ENCODE assay signal across 1 cellular context in the genomic region with DNA sequence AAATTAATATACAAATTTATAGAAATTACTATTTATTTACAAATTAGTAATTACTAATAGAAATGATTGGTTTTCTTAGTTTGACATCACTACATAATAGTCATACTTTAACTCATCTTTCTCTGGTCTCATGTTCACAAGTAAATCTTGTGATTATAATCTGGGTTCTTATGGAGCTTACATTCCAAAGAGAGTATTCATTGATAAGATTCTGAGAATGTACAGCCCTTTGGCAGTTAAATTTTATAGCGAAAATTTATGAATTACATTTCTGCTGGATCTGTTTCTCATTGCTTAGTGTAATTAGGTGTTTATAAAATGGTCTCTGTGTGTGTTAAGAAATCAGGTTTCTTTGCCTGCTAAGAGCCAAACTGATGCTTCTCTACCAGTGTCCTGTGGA.
TF ChIP-seq lines count a peak whose summit lies in the region.

No MANE protein-coding gene starts in this region.

TF ChIP-seq in GM12878, 131 proteins besides CTCF, POLR2A, EP300 and RAD21 (continued from another document):
- TF ChIP-seq, protein P1, sequence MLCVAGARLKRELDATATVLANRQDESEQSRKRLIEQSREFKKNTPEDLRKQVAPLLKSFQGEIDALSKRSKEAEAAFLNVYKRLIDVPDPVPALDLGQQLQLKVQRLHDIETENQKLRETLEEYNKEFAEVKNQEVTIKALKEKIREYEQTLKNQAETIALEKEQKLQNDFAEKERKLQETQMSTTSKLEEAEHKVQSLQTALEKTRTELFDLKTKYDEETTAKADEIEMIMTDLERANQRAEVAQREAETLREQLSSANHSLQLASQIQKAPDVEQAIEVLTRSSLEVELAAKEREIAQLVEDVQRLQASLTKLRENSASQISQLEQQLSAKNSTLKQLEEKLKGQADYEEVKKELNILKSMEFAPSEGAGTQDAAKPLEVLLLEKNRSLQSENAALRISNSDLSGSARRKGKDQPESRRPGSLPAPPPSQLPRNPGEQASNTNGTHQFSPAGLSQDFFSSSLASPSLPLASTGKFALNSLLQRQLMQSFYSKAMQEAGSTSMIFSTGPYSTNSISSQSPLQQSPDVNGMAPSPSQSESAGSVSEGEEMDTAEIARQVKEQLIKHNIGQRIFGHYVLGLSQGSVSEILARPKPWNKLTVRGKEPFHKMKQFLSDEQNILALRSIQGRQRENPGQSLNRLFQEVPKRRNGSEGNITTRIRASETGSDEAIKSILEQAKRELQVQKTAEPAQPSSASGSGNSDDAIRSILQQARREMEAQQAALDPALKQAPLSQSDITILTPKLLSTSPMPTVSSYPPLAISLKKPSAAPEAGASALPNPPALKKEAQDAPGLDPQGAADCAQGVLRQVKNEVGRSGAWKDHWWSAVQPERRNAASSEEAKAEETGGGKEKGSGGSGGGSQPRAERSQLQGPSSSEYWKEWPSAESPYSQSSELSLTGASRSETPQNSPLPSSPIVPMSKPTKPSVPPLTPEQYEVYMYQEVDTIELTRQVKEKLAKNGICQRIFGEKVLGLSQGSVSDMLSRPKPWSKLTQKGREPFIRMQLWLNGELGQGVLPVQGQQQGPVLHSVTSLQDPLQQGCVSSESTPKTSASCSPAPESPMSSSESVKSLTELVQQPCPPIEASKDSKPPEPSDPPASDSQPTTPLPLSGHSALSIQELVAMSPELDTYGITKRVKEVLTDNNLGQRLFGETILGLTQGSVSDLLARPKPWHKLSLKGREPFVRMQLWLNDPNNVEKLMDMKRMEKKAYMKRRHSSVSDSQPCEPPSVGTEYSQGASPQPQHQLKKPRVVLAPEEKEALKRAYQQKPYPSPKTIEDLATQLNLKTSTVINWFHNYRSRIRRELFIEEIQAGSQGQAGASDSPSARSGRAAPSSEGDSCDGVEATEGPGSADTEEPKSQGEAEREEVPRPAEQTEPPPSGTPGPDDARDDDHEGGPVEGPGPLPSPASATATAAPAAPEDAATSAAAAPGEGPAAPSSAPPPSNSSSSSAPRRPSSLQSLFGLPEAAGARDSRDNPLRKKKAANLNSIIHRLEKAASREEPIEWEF (IDR thresholded peaks at IDR 0.05; ENCODE audit: insufficient replicate concordance, low read depth, low read length), result no peak
- TF ChIP-seq CBFB (IDR thresholded peaks at IDR 0.05; ENCODE audit: low read depth), result no peak
- no peak for TF ChIP-seq PAX5 (IDR thresholded peaks at IDR 0.05; ENCODE audit: borderline replicate concordance, low read depth, low read length)
- TF ChIP-seq, protein P2, sequence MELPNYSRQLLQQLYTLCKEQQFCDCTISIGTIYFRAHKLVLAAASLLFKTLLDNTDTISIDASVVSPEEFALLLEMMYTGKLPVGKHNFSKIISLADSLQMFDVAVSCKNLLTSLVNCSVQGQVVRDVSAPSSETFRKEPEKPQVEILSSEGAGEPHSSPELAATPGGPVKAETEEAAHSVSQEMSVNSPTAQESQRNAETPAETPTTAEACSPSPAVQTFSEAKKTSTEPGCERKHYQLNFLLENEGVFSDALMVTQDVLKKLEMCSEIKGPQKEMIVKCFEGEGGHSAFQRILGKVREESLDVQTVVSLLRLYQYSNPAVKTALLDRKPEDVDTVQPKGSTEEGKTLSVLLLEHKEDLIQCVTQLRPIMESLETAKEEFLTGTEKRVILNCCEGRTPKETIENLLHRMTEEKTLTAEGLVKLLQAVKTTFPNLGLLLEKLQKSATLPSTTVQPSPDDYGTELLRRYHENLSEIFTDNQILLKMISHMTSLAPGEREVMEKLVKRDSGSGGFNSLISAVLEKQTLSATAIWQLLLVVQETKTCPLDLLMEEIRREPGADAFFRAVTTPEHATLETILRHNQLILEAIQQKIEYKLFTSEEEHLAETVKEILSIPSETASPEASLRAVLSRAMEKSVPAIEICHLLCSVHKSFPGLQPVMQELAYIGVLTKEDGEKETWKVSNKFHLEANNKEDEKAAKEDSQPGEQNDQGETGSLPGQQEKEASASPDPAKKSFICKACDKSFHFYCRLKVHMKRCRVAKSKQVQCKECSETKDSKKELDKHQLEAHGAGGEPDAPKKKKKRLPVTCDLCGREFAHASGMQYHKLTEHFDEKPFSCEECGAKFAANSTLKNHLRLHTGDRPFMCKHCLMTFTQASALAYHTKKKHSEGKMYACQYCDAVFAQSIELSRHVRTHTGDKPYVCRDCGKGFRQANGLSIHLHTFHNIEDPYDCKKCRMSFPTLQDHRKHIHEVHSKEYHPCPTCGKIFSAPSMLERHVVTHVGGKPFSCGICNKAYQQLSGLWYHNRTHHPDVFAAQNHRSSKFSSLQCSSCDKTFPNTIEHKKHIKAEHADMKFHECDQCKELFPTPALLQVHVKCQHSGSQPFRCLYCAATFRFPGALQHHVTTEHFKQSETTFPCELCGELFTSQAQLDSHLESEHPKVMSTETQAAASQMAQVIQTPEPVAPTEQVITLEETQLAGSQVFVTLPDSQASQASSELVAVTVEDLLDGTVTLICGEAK (IDR thresholded peaks at IDR 0.05; ENCODE audit: borderline replicate concordance), result no peak
- no peak for TF ChIP-seq TCF12 (IDR thresholded peaks at IDR 0.05; ENCODE audit: low read depth, low read length)
- no peak for TF ChIP-seq SMARCA5 (IDR thresholded peaks at IDR 0.05)
- TF ChIP-seq HDGF (IDR thresholded peaks at IDR 0.05), result no peak
- no peak for TF ChIP-seq SMAD1 (IDR thresholded peaks at IDR 0.05; ENCODE audit: low read depth, partially characterized antibody)
- TF ChIP-seq ZBED1 (IDR thresholded peaks at IDR 0.05; ENCODE audit: borderline replicate concordance), result no peak
- no peak for TF ChIP-seq SMC3 (IDR thresholded peaks at IDR 0.05; ENCODE audit: borderline replicate concordance, low read length)
- TF ChIP-seq, protein P3, sequence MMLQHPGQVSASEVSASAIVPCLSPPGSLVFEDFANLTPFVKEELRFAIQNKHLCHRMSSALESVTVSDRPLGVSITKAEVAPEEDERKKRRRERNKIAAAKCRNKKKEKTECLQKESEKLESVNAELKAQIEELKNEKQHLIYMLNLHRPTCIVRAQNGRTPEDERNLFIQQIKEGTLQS (IDR thresholded peaks at IDR 0.05; ENCODE audit: borderline replicate concordance, extremely low read depth, low read depth, low read length), result no peak
- TF ChIP-seq, protein P4, sequence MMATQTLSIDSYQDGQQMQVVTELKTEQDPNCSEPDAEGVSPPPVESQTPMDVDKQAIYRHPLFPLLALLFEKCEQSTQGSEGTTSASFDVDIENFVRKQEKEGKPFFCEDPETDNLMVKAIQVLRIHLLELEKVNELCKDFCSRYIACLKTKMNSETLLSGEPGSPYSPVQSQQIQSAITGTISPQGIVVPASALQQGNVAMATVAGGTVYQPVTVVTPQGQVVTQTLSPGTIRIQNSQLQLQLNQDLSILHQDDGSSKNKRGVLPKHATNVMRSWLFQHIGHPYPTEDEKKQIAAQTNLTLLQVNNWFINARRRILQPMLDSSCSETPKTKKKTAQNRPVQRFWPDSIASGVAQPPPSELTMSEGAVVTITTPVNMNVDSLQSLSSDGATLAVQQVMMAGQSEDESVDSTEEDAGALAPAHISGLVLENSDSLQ (IDR thresholded peaks at IDR 0.05), result no peak
- no peak for TF ChIP-seq STAT3 (IDR thresholded peaks at IDR 0.05; ENCODE audit: low read depth, low read length)
- TF ChIP-seq RELA (IDR thresholded peaks at IDR 0.05; ENCODE audit: borderline replicate concordance, partially characterized antibody), result no peak
TF ChIP-seq in GM12878: peak in this region for 0.
